ENCODE assay signal across 25 cellular contexts in the genomic region with DNA sequence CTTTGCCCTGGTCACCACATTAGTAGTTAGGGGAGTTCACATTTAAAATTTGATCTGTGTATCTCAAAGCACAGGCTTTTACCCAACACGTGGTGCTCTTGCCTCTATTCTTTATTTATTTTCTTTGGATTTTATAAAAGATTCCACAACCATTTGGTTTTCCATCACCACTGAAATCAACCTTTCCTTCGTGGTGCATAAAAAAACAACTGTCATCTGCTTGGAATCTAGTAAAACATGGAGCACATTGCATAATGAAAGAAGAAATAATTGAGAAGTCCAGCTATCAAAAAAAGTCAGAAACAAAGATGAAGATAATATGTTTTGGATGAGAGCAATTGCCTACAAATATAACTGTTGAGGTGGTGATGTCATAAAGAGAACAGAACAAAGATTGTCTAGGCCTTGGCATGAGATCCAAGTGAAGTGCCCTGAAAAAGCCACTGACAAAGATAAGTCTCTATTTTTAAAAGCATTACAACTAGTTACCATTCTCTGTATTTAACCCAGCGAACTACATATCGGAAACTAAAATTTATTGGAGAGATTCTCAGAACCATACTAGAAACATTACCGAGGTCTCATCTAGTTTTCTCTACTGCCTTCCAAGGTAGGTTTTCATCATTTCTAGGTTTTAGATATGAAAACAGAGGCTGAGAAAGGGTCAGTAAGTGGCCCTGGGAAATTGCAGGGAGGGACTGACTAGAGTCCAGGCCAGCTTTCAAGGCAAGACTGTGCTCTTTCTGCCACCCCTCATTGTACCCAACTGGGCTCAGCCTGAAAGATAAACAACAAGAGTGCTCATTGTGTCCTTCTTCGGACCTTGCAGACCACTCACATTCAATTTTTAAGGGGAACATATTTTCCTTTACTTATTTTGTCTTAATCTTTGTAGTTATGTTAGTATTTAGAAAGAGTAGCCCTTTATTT.
A peak's percentile ranks its signal among the peaks of the same experiment; 100 is the strongest.
DNase-seq lines count a peak whose midpoint lies in the region; FAIRE-seq and TF ChIP-seq lines count a peak whose summit lies in the region.
"Had no signal": no experiment of that assay in that cellular context is flagged by ENCODE, and none has a peak within 500 bp of the region (broad histone marks: within the 10 kb centered on the region; RNA-seq: fewer than 3 reads in every experiment).

No MANE protein-coding gene starts in this region.

- peak overlapping the region in 3 of 4 donors; percentile 31 to 74 (median 48) for H3K27ac ChIP-seq in tibial nerve
- H3K27ac ChIP-seq in kidney (ENCODE audit: low read depth in 2 of 2, low read length in 2 of 2) = no peak overlapping the region
- H3K27ac ChIP-seq: lower lobe of right lung, RWPE1 had no signal

- peaks cover 0 to 18% (median 4%) of the 10 kb centered on the region in 4 donors for H3K4me1 ChIP-seq in tibial nerve
- H3K4me1 ChIP-seq in kidney (ENCODE audit: control insufficient read depth in 1 of 2, insufficient read depth in 1 of 2, low read depth in 1 of 2, low read length in 2 of 2) = no peaks in the 10 kb centered on the region
- H3K4me1 ChIP-seq: lower lobe of right lung had no signal

- no peak for TF ChIP-seq CTCF in tibial nerve (IDR thresholded peaks at IDR 0.05)
- no peak for TF ChIP-seq CTCF in kidney (IDR thresholded peaks at IDR 0.05; ENCODE audit: borderline replicate concordance, extremely low read depth, insufficient read depth)

- no peaks in the 10 kb centered on the region for H3K27me3 ChIP-seq in tibial nerve

- DNase-seq in SK-MEL-5 (ENCODE audit: low read depth, low spot score) = peak; percentile 4
- DNase-seq in fibroblast of peridontal ligament (ENCODE audit: extremely low read depth) = peak; percentile 72
- peak; percentile 26 for DNase-seq in iris pigment epithelial cell (ENCODE audit: low read depth)
- no peak for DNase-seq in tibial nerve (ENCODE audit: low spot score in 2 of 2)
- DNase-seq in kidney = no peak
- DNase-seq in GM19238 (ENCODE audit: insufficient read length, low spot score) = no peak
- no peak for DNase-seq in NCI-H2227 treated with DMSO at 0.1 percent for 48 hours (lab: John Stamatoyannopoulos, UW)
- DNase-seq: activated B cell treated with CpG ODN at 0.5 μM for 24 hours; activated CD8-positive, alpha-beta T cell treated with anti-CD3 and anti-CD28 coated beads for 36 hours; activated effector memory CD4-positive, alpha-beta T cell treated with anti-CD3 and anti-CD28 coated beads, Interleukin-2, amount 50 U/mL, for 16 hours; activated T-cell treated with anti-CD3 and anti-CD28 coated beads for 4 hours; CD8-positive, alpha-beta T cell; dermis blood vessel endothelial cell; HFFc6; hypothalamus; Kasumi-1; lower lobe of right lung; NCI-H187; NCI-H69; nucleus accumbens; retina; stimulated activated CD4-positive, alpha-beta T cell treated with anti-CD3 and anti-CD28 coated beads, Interleukin-15, amount 100 ng/mL, for 24 hours had no signal

- no peak for TF ChIP-seq EP300 in tibial nerve (IDR thresholded peaks at IDR 0.05)

- in situ Hi-C loops in SK-MEL-5 (cut with HindIII; ENCODE audit: low pct_unique_long_range_greater_than_20kb, low sequenced_read_pairs) = no loop called here

- FAIRE-seq in kidney (lab: Jason Lieb, UNC) = no peak
- FAIRE-seq: GM12892, HTR-8/SVneo had no signal

- intact Hi-C loops in kidney (cut with DNase I) = no loop called here

- no peaks in the 10 kb centered on the region for H3K9me3 ChIP-seq in tibial nerve
- no peaks in the 10 kb centered on the region for H3K9me3 ChIP-seq in kidney (ENCODE audit: control insufficient read depth in 1 of 2, low read length in 2 of 2)
- H3K9me3 ChIP-seq: lower lobe of right lung had no signal

- no peak for TF ChIP-seq POLR2A in tibial nerve (IDR thresholded peaks at IDR 0.05)

- peak overlapping the region in 1 of 4 donors; percentile 9 for H3K4me3 ChIP-seq in tibial nerve
- no peak overlapping the region for H3K4me3 ChIP-seq in kidney (ENCODE audit: low read length in 2 of 2)
- H3K4me3 ChIP-seq: lower lobe of right lung had no signal

- no peak overlapping the region for H3K9ac ChIP-seq in kidney (ENCODE audit: low read length in 2 of 2)

- 43% methylated on average over 6 of the region's 6 CpGs for WGBS in tibial nerve, 2 donors

- H3K36me3 ChIP-seq in tibial nerve (no peaks in the 10 kb centered on the region), kidney (ENCODE audit: control insufficient read depth in 1 of 2, insufficient read depth in 2 of 2, low read length in 2 of 2) (no peaks in the 10 kb centered on the region)
- H3K36me3 ChIP-seq: lower lobe of right lung had no signal

Comparison
In these comparisons a context has a peak if more than half of its experiments do, and no peak if none do; other contexts are left out.
1. DNase-seq: peak in SK-MEL-5 (single experiment), fibroblast of peridontal ligament (single experiment) and iris pigment epithelial cell (single experiment); none in tibial nerve (0 of 2), kidney (single experiment), GM19238 (single experiment) and NCI-H2227 treated with DMSO at 0.1 percent for 48 hours (single experiment).
2. H3K27ac ChIP-seq: peak in tibial nerve (3 of 4); none in kidney (0 of 2).